Comparison of ENCODE assay signal across 1 cellular context in genomic region chr10:72086466-72087391, GRCh38.
TF ChIP-seq lines count a peak whose summit lies in the region.

No MANE protein-coding gene starts in this region.

TF ChIP-seq in HepG2, 621 proteins besides CTCF, POLR2A, EP300 and RAD21 (continued from another document and continues in another):
- TF ChIP-seq FOXO4 (CRISPR knock-in tag; conservative IDR thresholded peaks at IDR 0.05) (no peak), JUND (CRISPR knock-in tag; IDR thresholded peaks at IDR 0.05) (no peak), ZNF414 (CRISPR knock-in tag; IDR thresholded peaks at IDR 0.05) (no peak), ZNF225 (CRISPR knock-in tag; IDR thresholded peaks at IDR 0.05) (no peak), BATF2 (CRISPR knock-in tag; IDR thresholded peaks at IDR 0.05) (no peak), ZNF30 (CRISPR knock-in tag; IDR thresholded peaks at IDR 0.05) (no peak), ZNF180 (CRISPR knock-in tag; IDR thresholded peaks at IDR 0.05; ENCODE audit: borderline replicate concordance, low read depth) (no peak), MXD3 (CRISPR knock-in tag; IDR thresholded peaks at IDR 0.05) (peak; percentile 75), ELF4 (CRISPR knock-in tag; IDR thresholded peaks at IDR 0.05; ENCODE audit: borderline replicate concordance) (no peak), BCLAF1 (IDR thresholded peaks at IDR 0.05) (no peak), ZNF792 (CRISPR knock-in tag; IDR thresholded peaks at IDR 0.05) (no peak; the same call in 1 of the 2 replicates), TARDBP (CRISPR knock-in tag; IDR thresholded peaks at IDR 0.05) (no peak), SAP130 (CRISPR knock-in tag; IDR thresholded peaks at IDR 0.05; ENCODE audit: low read depth) (peak; percentile 65), SKI (IDR thresholded peaks at IDR 0.05; ENCODE audit: partially characterized antibody) (no peak), ZNF263 (CRISPR knock-in tag; IDR thresholded peaks at IDR 0.05) (no peak), CBFB (CRISPR knock-in tag; IDR thresholded peaks at IDR 0.05) (0 out of 2 replicates have a peak, but pooled peaks have one; percentile 20), RARG (CRISPR knock-in tag; IDR thresholded peaks at IDR 0.05; ENCODE audit: low read depth) (no peak), ZSCAN5A (CRISPR knock-in tag; IDR thresholded peaks at IDR 0.05; ENCODE audit: borderline replicate concordance) (no peak), PAXIP1 (CRISPR knock-in tag; conservative IDR thresholded peaks at IDR 0.05) (no peak), ZNF468 (CRISPR knock-in tag; IDR thresholded peaks at IDR 0.05) (no peak), AHR (CRISPR knock-in tag; IDR thresholded peaks at IDR 0.05) (no peak), HNF1A (IDR thresholded peaks at IDR 0.05; ENCODE audit: low read depth) (no peak), HNF1A (CRISPR knock-in tag; IDR thresholded peaks at IDR 0.05; ENCODE audit: borderline replicate concordance) (no peak), TERF1 (CRISPR knock-in tag; IDR thresholded peaks at IDR 0.05) (no peak), ZNF382 (CRISPR knock-in tag; IDR thresholded peaks at IDR 0.05; ENCODE audit: borderline replicate concordance) (no peak), KDM5B (CRISPR knock-in tag; IDR thresholded peaks at IDR 0.05; ENCODE audit: borderline replicate concordance) (no peak; the same call in 1 of the 2 replicates), GPN1 (CRISPR knock-in tag; IDR thresholded peaks at IDR 0.05; ENCODE audit: borderline replicate concordance) (no peak), ZNF362 (CRISPR knock-in tag; IDR thresholded peaks at IDR 0.05; ENCODE audit: borderline replicate concordance) (no peak), KAT2B (IDR thresholded peaks at IDR 0.05; ENCODE audit: borderline replicate concordance, low read depth, low read length) (no peak), TBL1XR1 (IDR thresholded peaks at IDR 0.05; ENCODE audit: borderline replicate concordance, low read length, partially characterized antibody) (no peak), PAWR (CRISPR knock-in tag; IDR thresholded peaks at IDR 0.05; ENCODE audit: borderline replicate concordance) (0 out of 2 replicates have a peak, but pooled peaks have one; percentile 60), SNAI1 (CRISPR knock-in tag; IDR thresholded peaks at IDR 0.05; ENCODE audit: borderline replicate concordance) (no peak), NR2F1 (CRISPR knock-in tag; IDR thresholded peaks at IDR 0.05) (no peak), ZNF782 (CRISPR knock-in tag; IDR thresholded peaks at IDR 0.05; ENCODE audit: borderline replicate concordance) (no peak), HOXA9 (CRISPR knock-in tag; IDR thresholded peaks at IDR 0.05; ENCODE audit: borderline replicate concordance) (no peak), HNF4G (IDR thresholded peaks at IDR 0.05; ENCODE audit: borderline replicate concordance, low read depth, low read length) (no peak), HNF4G (CRISPR knock-in tag; IDR thresholded peaks at IDR 0.05; ENCODE audit: borderline replicate concordance, low read depth) (no peak), RFX1 (IDR thresholded peaks at IDR 0.05) (no peak), ZNF569 (CRISPR knock-in tag; IDR thresholded peaks at IDR 0.05; ENCODE audit: borderline replicate concordance) (no peak), BCL6 (CRISPR knock-in tag; IDR thresholded peaks at IDR 0.05) (no peak), E2F2 (CRISPR knock-in tag; IDR thresholded peaks at IDR 0.05; ENCODE audit: borderline replicate concordance) (no peak), KDM6A (CRISPR knock-in tag; IDR thresholded peaks at IDR 0.05; ENCODE audit: low read depth) (no peak)
